ENCODE assay signal across 8 cellular contexts in the genomic region with DNA sequence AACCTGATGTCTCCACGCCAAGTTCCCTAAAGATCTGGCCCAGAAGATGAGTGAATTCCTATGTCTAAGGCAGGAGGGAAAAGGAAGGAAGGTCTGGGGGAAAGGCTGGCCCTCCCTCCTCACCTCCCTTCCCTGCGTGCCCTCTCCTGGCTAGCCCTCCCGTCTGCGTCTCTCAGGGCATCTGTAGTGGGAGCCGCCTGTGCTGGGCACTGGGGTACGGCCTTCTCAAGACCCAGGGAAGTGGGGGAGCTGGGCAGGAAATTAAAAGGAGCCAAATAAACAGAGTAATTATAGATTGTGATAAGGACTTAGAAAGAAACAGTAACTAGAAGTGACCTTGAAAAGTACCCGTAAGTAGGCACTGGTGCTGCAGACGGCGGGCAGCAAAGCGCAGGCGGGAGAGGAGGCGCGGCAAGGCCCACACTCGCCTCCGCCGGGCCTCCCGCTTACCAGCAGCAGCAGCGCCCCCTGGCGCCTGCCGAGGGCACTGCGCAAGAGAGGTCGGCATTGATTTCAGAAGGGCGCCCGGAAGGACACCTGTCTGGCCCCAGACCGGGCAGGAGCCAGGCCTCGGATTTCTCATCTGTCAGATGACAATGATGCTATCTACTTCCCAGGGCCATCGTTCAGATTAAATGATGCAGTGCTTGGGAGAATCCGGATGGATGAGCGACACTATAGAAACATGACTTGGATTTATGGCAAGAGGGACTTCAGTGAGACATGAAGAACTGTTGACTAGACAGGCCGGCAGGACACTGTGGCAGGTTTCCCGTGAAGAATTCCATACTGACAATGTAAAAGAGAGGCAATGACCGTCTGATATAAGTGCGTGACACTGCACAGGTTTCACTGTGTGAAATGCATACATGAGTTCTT. TPM values are rescaled to one million over a fixed set of nuclear protein-coding genes. Genes with fewer than 3 reads are reported as not detected.
DNase-seq lines count a peak whose midpoint lies in the region; ATAC-seq and TF ChIP-seq lines count a peak whose summit lies in the region.

No MANE protein-coding gene starts in this region.

- DNase-seq in CD14-positive monocyte (ENCODE audit: low spot score) (peak; percentile 66), amniotic epithelial cell (ENCODE audit: low read depth) (peak; percentile 51), inferior parietal cortex (ENCODE audit: extremely low spot score) (peak; percentile 16), occipital lobe (lab: John Stamatoyannopoulos, UW) (no peak)
- peak; percentile 72 for DNase-seq in T-helper 2 cell treated with Interferon-gamma antibody and Interleukin-4, amounts not matched to agents 5 μg/mL and 100 μg/mL, for 36 hours (ENCODE audit: low spot score)
- peak; percentile 78 for DNase-seq in stimulated activated CD4-positive, alpha-beta T cell treated with anti-CD3 and anti-CD28 coated beads, Interleukin-1b, Interleukin-23, amount 100 ng/mL, for 48 hours

- intact Hi-C loops in CD14-positive monocyte (cut with micrococcal nuclease), result loop anchor here in 1 of 2 donors (10.0 kb wide), 1 partner anchor 685 kb away; no protein-coding TSS in a partner anchor

- TF ChIP-seq CTCF in CD14-positive monocyte (IDR thresholded peaks at IDR 0.05), result peak; percentile 99

- H3K4me1 Mint-ChIP-seq in CD14-positive monocyte, result peaks cover 2% of the 10 kb centered on the region
- H3K4me1 Mint-ChIP-seq in T-helper 2 cell treated with Interferon-gamma antibody and Interleukin-4, amounts not matched to agents 5 μg/mL and 100 μg/mL, for 36 hours (ENCODE audit: low read depth), result peaks cover 6% of the 10 kb centered on the region

- no peak overlapping the region for H3K4me3 Mint-ChIP-seq in CD14-positive monocyte
- no peak overlapping the region for H3K4me3 Mint-ChIP-seq in T-helper 2 cell treated with Interferon-gamma antibody and Interleukin-4, amounts not matched to agents 5 μg/mL and 100 μg/mL, for 36 hours

- no peaks in the 10 kb centered on the region for H3K9me3 Mint-ChIP-seq in CD14-positive monocyte
- H3K9me3 Mint-ChIP-seq in T-helper 2 cell treated with Interferon-gamma antibody and Interleukin-4, amounts not matched to agents 5 μg/mL and 100 μg/mL, for 36 hours, result no peaks in the 10 kb centered on the region

- peaks cover 5 to 10% (median 9%) of the 10 kb centered on the region in 3 donors for H3K27me3 Mint-ChIP-seq in CD14-positive monocyte (ENCODE audit: low read depth in 3 of 3)
- H3K27me3 Mint-ChIP-seq in T-helper 2 cell treated with Interferon-gamma antibody and Interleukin-4, amounts not matched to agents 5 μg/mL and 100 μg/mL, for 36 hours (ENCODE audit: low read depth), result peaks cover 21% of the 10 kb centered on the region

- ATAC-seq in GM19438 (IDR thresholded peaks at IDR 0.05; ENCODE audit: low read depth, unreplicated experiment) (peak; percentile 89), HG03460 (IDR thresholded peaks at IDR 0.05; ENCODE audit: unreplicated experiment) (peak; percentile 90)

- H3K36me3 Mint-ChIP-seq in CD14-positive monocyte, result no peaks in the 10 kb centered on the region
- no peaks in the 10 kb centered on the region for H3K36me3 Mint-ChIP-seq in T-helper 2 cell treated with Interferon-gamma antibody and Interleukin-4, amounts not matched to agents 5 μg/mL and 100 μg/mL, for 36 hours (ENCODE audit: low read depth)

- H3K27ac Mint-ChIP-seq in CD14-positive monocyte, result no peak overlapping the region
- no peak overlapping the region for H3K27ac Mint-ChIP-seq in T-helper 2 cell treated with Interferon-gamma antibody and Interleukin-4, amounts not matched to agents 5 μg/mL and 100 μg/mL, for 36 hours

RNA-seq across cellular contexts. Expression of gene KCNJ1, which starts 7.3 kb away (rescaled TPM):
- polyA plus RNA-seq in CD14-positive monocyte, result under 1 TPM in 1 of 2 donors, not detected in 1; 0.12 TPM
- total RNA-seq in occipital lobe, result not detected

RNA-seq across cellular contexts. Expression of gene KCNJ5, which starts 31.4 kb away (rescaled TPM):
- polyA plus RNA-seq in CD14-positive monocyte, result not detected
- total RNA-seq in occipital lobe, result 1.6 TPM
